Comparison of ENCODE assay signal across 1 cellular context in the genomic region with DNA sequence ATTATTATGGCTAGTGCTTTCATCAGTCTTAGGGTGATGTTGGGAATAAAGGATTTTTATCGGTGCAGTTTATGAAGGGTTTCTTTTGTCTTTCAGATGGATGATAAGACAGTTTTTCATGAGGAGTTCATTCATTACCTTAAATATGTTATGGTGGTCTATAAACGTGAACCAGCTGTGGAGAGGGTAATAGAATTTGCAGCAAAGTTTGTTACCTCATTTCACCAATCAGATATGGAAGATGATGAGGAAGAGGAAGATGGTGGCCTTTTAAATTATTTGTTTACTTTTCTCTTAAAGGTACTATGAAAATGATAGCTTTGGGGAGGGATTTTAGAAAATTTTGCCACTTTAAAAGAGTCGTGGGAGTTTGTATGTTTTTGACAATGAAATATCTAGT.
TF ChIP-seq lines count a peak whose summit lies in the region.

No MANE protein-coding gene starts in this region.

TF ChIP-seq in IMR-90, 13 proteins besides CTCF, POLR2A, EP300 and RAD21:
- TF ChIP-seq MAZ (IDR thresholded peaks at IDR 0.05; ENCODE audit: borderline replicate concordance, low read depth, low read length), result no peak
- TF ChIP-seq BHLHE40 (IDR thresholded peaks at IDR 0.05; ENCODE audit: low read depth, low read length), result no peak
- TF ChIP-seq RCOR1 (IDR thresholded peaks at IDR 0.05; ENCODE audit: insufficient replicate concordance, low read length), result no peak
- TF ChIP-seq NFE2L2 (IDR thresholded peaks at IDR 0.05; ENCODE audit: low read depth, low read length), result no peak
- no peak for TF ChIP-seq RFX5 (IDR thresholded peaks at IDR 0.05; ENCODE audit: low read depth, low read length)
- TF ChIP-seq SMC3 (IDR thresholded peaks at IDR 0.05; ENCODE audit: low read depth, low read length), result no peak
- TF ChIP-seq, protein P1, sequence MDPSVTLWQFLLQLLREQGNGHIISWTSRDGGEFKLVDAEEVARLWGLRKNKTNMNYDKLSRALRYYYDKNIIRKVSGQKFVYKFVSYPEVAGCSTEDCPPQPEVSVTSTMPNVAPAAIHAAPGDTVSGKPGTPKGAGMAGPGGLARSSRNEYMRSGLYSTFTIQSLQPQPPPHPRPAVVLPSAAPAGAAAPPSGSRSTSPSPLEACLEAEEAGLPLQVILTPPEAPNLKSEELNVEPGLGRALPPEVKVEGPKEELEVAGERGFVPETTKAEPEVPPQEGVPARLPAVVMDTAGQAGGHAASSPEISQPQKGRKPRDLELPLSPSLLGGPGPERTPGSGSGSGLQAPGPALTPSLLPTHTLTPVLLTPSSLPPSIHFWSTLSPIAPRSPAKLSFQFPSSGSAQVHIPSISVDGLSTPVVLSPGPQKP (IDR thresholded peaks at IDR 0.05; ENCODE audit: borderline replicate concordance, low read depth, low read length), result no peak
- no peak for TF ChIP-seq MXI1 (IDR thresholded peaks at IDR 0.05; ENCODE audit: borderline replicate concordance, low read depth, low read length)
- TF ChIP-seq USF2 (IDR thresholded peaks at IDR 0.05; ENCODE audit: low read depth, low read length), result no peak
- TF ChIP-seq CHD1 (IDR thresholded peaks at IDR 0.05; ENCODE audit: low read depth, low read length), result no peak
- no peak for TF ChIP-seq MAFK (IDR thresholded peaks at IDR 0.05; ENCODE audit: low read depth, low read length)
- no peak for TF ChIP-seq FOS (IDR thresholded peaks at IDR 0.05; ENCODE audit: low read depth, low read length)
- no peak for TF ChIP-seq CEBPB (IDR thresholded peaks at IDR 0.05; ENCODE audit: low read depth, low read length)
